ENCODE assay signal across 24 cellular contexts in genomic region chr16:65004570-65004969, GRCh38.
"Had no signal": no experiment of that assay in that cellular context is flagged by ENCODE, and none has a peak within 500 bp of the region (broad histone marks: within the 10 kb centered on the region; RNA-seq: fewer than 3 reads in every experiment).

No MANE protein-coding gene starts in this region.

- H3K36me3 ChIP-seq: left lung had no signal

- H3K27me3 Mint-ChIP-seq: central memory CD8-positive, alpha-beta T cell had no signal

- H3K4me3 Mint-ChIP-seq: central memory CD8-positive, alpha-beta T cell had no signal

- DNase-seq: cerebellar nuclear complex; dermis blood vessel endothelial cell; dorsolateral prefrontal cortex; effector CD4-positive, alpha-beta T cell; effector memory CD4-positive, alpha-beta T cell; foreskin keratinocyte; heart left ventricle; hypothalamus; left cardiac atrium; left lung; left ventricle myocardium superior; lower lobe of right lung; mesendoderm; midbrain had no signal

- FAIRE-seq: colon, endothelial cell of umbilical vein, frontal cortex, islet of Langerhans, keratinocyte had no signal

- H3K27ac ChIP-seq: coronary artery, esophagus muscularis mucosa, foreskin keratinocyte, gastroesophageal sphincter, heart left ventricle, hepatocyte, left lung, lower lobe of right lung had no signal

- H3K4me1 Mint-ChIP-seq: central memory CD8-positive, alpha-beta T cell had no signal

- H3K27me3 ChIP-seq: dorsolateral prefrontal cortex, esophagus muscularis mucosa, foreskin keratinocyte, gastroesophageal sphincter, heart left ventricle, hepatocyte, left lung had no signal

- H3K4me1 ChIP-seq: esophagus muscularis mucosa, foreskin keratinocyte, gastroesophageal sphincter, left lung, lower lobe of right lung had no signal

- H3K9me3 ChIP-seq: esophagus muscularis mucosa, gastroesophageal sphincter, heart left ventricle, left lung, lower lobe of right lung had no signal

- H3K4me2 ChIP-seq: hepatocyte had no signal

- H2AFZ ChIP-seq: hepatocyte had no signal

- ATAC-seq: foreskin keratinocyte, gastroesophageal sphincter, heart left ventricle, left cardiac atrium, left lung, left ventricle myocardium superior, lower lobe of right lung had no signal

- H3K4me3 ChIP-seq: coronary artery, dorsolateral prefrontal cortex, esophagus muscularis mucosa, gastroesophageal sphincter, heart left ventricle, hepatocyte, left lung, lower lobe of right lung had no signal
